Comparison of ENCODE assay signal across 12 cellular contexts in the genomic region with DNA sequence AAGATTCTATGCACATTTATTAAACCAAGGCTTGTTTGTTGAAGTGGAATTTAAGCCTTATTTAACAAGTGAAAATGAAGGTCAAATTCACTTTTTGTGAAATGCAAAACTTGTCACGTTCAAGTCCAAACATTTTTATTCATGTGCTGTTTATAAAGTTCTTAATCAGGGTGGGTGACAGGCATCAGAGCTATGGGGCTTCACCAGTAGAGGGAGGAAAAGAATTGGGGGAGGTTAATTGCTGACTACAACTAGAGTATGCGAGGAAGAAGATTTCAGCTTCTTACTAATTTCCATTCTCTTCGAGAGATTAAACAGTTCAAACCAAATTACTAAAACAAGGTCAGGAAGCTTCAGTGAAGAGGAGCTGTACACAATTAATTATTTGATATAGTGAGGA. TPM values are rescaled to one million over a fixed set of nuclear protein-coding genes. Genes with fewer than 3 reads are reported as not detected.
DNase-seq lines count a peak whose midpoint lies in the region; ATAC-seq, FAIRE-seq and TF ChIP-seq lines count a peak whose summit lies in the region.
"Had no signal": no experiment of that assay in that cellular context is flagged by ENCODE, and none has a peak within 500 bp of the region (broad histone marks: within the 10 kb centered on the region; RNA-seq: fewer than 3 reads in every experiment).

No MANE protein-coding gene starts in this region.

- ATAC-seq in GM19452 (IDR thresholded peaks at IDR 0.05; ENCODE audit: unreplicated experiment) = no peak
- no peak for ATAC-seq in HG03442 (IDR thresholded peaks at IDR 0.05; ENCODE audit: unreplicated experiment)
- ATAC-seq in GM18861 (IDR thresholded peaks at IDR 0.05; ENCODE audit: unreplicated experiment) = no peak
- ATAC-seq: psoas muscle had no signal

- no peak overlapping the region for H3K4me3 ChIP-seq in PC-9
- no peak overlapping the region for H3K4me3 ChIP-seq in epithelial cell of proximal tubule (ENCODE audit: low read depth, low read length)
- H3K4me3 ChIP-seq: psoas muscle had no signal

- H3K36me3 ChIP-seq in PC-9 (ENCODE audit: low read depth) = peaks cover 12% of the 10 kb centered on the region; the same call in 1 of the 2 replicates

- DNase-seq in PC-9 (no peak), epithelial cell of proximal tubule (ENCODE audit: low read depth) (no peak), pons (ENCODE audit: low spot score) (peak; percentile 28), GM10248 (ENCODE audit: extremely low spot score) (no peak)
- DNase-seq: activated T-cell treated with anti-CD3 and anti-CD28 coated beads for 4 hours, NCI-H446, psoas muscle, T-helper 2 cell had no signal

- no peaks in the 10 kb centered on the region for H3K9me2 ChIP-seq in PC-9 (ENCODE audit: insufficient read depth)

- H3K27me3 ChIP-seq in PC-9 (ENCODE audit: insufficient read depth, low read depth) = no peaks in the 10 kb centered on the region

- CTCF ChIA-PET in PC-9 (lab: Charles Lee) (no interaction called here), GM10248 (lab: Yijun Ruan, JAX) (interaction anchor here (0.8 to 1.4 kb wide), 6 partner anchors 10 to 114 kb away, joined by 3 to 4 read pairs (median 4); a partner anchor contains a TSS)

- H3K27ac ChIP-seq in PC-9 = peak overlapping the region; percentile 63; the same call in 1 of the 2 replicates
- H3K27ac ChIP-seq: psoas muscle had no signal

- intact Hi-C loops in PC-9 (cut with micrococcal nuclease; ENCODE audit: unreplicated experiment) = no loop called here

- POLR2A ChIA-PET in PC-9 (lab: Charles Lee; ENCODE audit: unreplicated experiment) (no interaction called here), GM10248 (lab: Yijun Ruan, JAX) (no interaction called here)

- H3K79me2 ChIP-seq in PC-9 (ENCODE audit: low read depth) = peaks cover 49% of the 10 kb centered on the region

- H3K4me1 ChIP-seq in PC-9 (replicated peaks; ENCODE audit: insufficient read depth) = peaks cover 33% of the 10 kb centered on the region
- H3K4me1 ChIP-seq: psoas muscle had no signal

- BruUV-seq in PC-9 (replicated peaks; lab: Mats Ljungman, UMichigan) = no TSS peak

- peaks cover 29% of the 10 kb centered on the region; the same call in 1 of the 2 replicates for H3F3A ChIP-seq in PC-9 (ENCODE audit: insufficient read depth, low read depth)

- no peak for TF ChIP-seq CTCF in PC-9 (conservative IDR thresholded peaks at IDR 0.05)
- peak; percentile 43 for TF ChIP-seq CTCF in epithelial cell of proximal tubule (conservative IDR thresholded peaks at IDR 0.05; ENCODE audit: low read depth, low read length)
- no peak for TF ChIP-seq CTCF in GM10248 (IDR thresholded peaks at IDR 0.05; ENCODE audit: control extremely low read depth, extremely low read depth, low read depth, missing control alignments)

- H3K4me2 ChIP-seq in PC-9 = no peak overlapping the region

- FAIRE-seq in G401.6 (lab: Jason Lieb, UNC) = peak; percentile 15

- no peak overlapping the region for H2AFZ ChIP-seq in PC-9

- H4K20me1 ChIP-seq in PC-9 (ENCODE audit: insufficient read depth) = no peaks in the 10 kb centered on the region

- H3K9me3 ChIP-seq in PC-9 (ENCODE audit: insufficient read depth, low read depth) = no peaks in the 10 kb centered on the region
- H3K9me3 ChIP-seq: psoas muscle had no signal

RNA-seq across cellular contexts. Expression of a gene that starts 9.7 kb away (rescaled TPM):
- total RNA-seq in PC-9 (2021) = 72.1 and 74.3 TPM in 2 replicates
- total RNA-seq in epithelial cell of proximal tubule = 2.3 and 7.5 TPM in 2 replicates

RNA-seq across cellular contexts. Expression of a gene that starts 24.2 kb away (rescaled TPM):
- total RNA-seq in PC-9 (2021) = 11.8 and 16.3 TPM in 2 replicates
- total RNA-seq in epithelial cell of proximal tubule = 8.2 and 16.9 TPM in 2 replicates
